Comparison of ENCODE assay signal across 1 cellular context in genomic region chr6:71079707-71080106, GRCh38.
TF ChIP-seq lines count a peak whose summit lies in the region.

No MANE protein-coding gene starts in this region.

TF ChIP-seq in IMR-90, 13 proteins besides CTCF, POLR2A, EP300 and RAD21 (continued from another document):
- TF ChIP-seq ELK1 (IDR thresholded peaks at IDR 0.05; ENCODE audit: borderline replicate concordance, low read depth, low read length) (no peak), MAFK (IDR thresholded peaks at IDR 0.05; ENCODE audit: low read depth, low read length) (no peak), FOS (IDR thresholded peaks at IDR 0.05; ENCODE audit: low read depth, low read length) (no peak)
